ENCODE assay signal across 2 cellular contexts in genomic region chr9:109255394-109255793, GRCh38.
TF ChIP-seq lines count a peak whose summit lies in the region.

No MANE protein-coding gene starts in this region.

TF ChIP-seq in liver, 16 proteins besides CTCF, POLR2A, EP300 and RAD21 (continued from another document):
- TF ChIP-seq ZBTB33 (IDR thresholded peaks at IDR 0.05) (no peak), EGR1 (IDR thresholded peaks at IDR 0.05; ENCODE audit: low read depth in 2 of 2) (no peak), YY1 (IDR thresholded peaks at IDR 0.05) (peak; percentile 51), JUND (IDR thresholded peaks at IDR 0.05) (no peak), HNF4G (IDR thresholded peaks at IDR 0.05) (no peak), NR2F2 (IDR thresholded peaks at IDR 0.05) (no peak), FOXA2 (IDR thresholded peaks at IDR 0.05) (no peak), RXRA (IDR thresholded peaks at IDR 0.05) (peak in 1 of 2 donors; percentile 21)
TF ChIP-seq in liver: peak in this region for 3.

TF ChIP-seq in WTC11, 78 proteins besides CTCF, POLR2A, EP300 and RAD21 (continued from another document):
- no peak for TF ChIP-seq ATF6 (CRISPR knock-in tag; IDR thresholded peaks at IDR 0.05)
- TF ChIP-seq ZNF416 (CRISPR knock-in tag; IDR thresholded peaks at IDR 0.05) = no peak
- TF ChIP-seq AFF4 (CRISPR knock-in tag; IDR thresholded peaks at IDR 0.05; ENCODE audit: borderline replicate concordance) = no peak
- no peak for TF ChIP-seq SP1 (CRISPR knock-in tag; conservative IDR thresholded peaks at IDR 0.05)
- no peak for TF ChIP-seq SMAD3 (CRISPR knock-in tag; IDR thresholded peaks at IDR 0.05; ENCODE audit: borderline replicate concordance)
- TF ChIP-seq ZNF671 (CRISPR knock-in tag; IDR thresholded peaks at IDR 0.05) = no peak
- TF ChIP-seq TEAD4 (CRISPR knock-in tag; IDR thresholded peaks at IDR 0.05) = no peak
- no peak for TF ChIP-seq PREB (CRISPR knock-in tag; IDR thresholded peaks at IDR 0.05; ENCODE audit: borderline replicate concordance)
- no peak for TF ChIP-seq ZNF232 (CRISPR knock-in tag; IDR thresholded peaks at IDR 0.05)
- no peak for TF ChIP-seq MXD4 (CRISPR knock-in tag; IDR thresholded peaks at IDR 0.05; ENCODE audit: borderline replicate concordance)
